In the genomic region with DNA sequence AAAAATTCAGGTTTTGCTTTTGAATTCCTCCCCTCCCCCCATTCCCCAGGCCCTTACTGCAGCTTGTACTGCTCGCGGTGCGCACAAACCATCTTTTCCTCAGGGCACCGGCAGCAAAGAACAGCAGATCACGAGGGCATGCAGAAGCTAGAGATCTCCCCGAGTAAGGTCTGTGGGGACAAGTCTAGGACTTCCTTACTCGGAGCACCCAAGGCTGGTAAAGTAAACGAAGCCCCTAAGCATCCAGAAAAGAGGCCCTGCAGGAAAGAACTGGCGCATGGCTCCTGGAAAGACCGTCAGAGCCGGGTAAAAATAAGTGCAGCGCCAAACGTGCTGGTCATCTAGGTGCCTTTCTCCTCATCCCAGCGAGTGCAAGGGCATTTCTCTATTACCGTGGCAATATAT, we compare ENCODE assay signal across 8 cellular contexts. TPM values are rescaled to one million over a fixed set of nuclear protein-coding genes. Genes with fewer than 3 reads are reported as not detected.
DNase-seq lines count a peak whose midpoint lies in the region; ATAC-seq and TF ChIP-seq lines count a peak whose summit lies in the region.

No MANE protein-coding gene starts in this region.

- peaks cover 11% of the 10 kb centered on the region for H3K4me1 ChIP-seq in testis

- intact Hi-C loops in activated T-helper 1 cell treated with anti-CD3 and anti-CD28 coated beads, Interleukin-12 subunit alpha, Interleukin-12 subunit beta, Interleukin-2, Interleukin-4 antibody, amounts not matched to agents 30 ng/mL and 10 ng/mL and 1 ng/mL, durations not matched to agents 14 hours and 24 hours and 36 hours (cut with micrococcal nuclease), result loop anchor here (1.0 to 10.0 kb wide), 10 partner anchors 14 to 998 kb away; a partner anchor contains a TSS
- intact Hi-C loops in natural killer cell (cut with micrococcal nuclease) (no loop called here), testis (cut with DNase I; ENCODE audit: low total_unique reads) (no loop called here)

- peak overlapping the region; percentile 100 for H3K27ac Mint-ChIP-seq in activated T-helper 1 cell treated with anti-CD3 and anti-CD28 coated beads, Interleukin-12 subunit alpha, Interleukin-12 subunit beta, Interleukin-2, Interleukin-4 antibody, amounts not matched to agents 30 ng/mL and 10 ng/mL and 1 ng/mL, durations not matched to agents 14 hours and 24 hours and 36 hours
- peak overlapping the region; percentile 88 to 95 for H3K27ac Mint-ChIP-seq in natural killer cell

- H3K27me3 ChIP-seq in testis, result no peaks in the 10 kb centered on the region

- no peak for TF ChIP-seq POLR2A in testis (IDR thresholded peaks at IDR 0.05)

- DNase-seq in activated gamma-delta T cell treated with Interleukin-2 at 50 U/mL for 16 hours (peak; percentile 21), activated gamma-delta T cell (lab: John Stamatoyannopoulos, UW) (no peak), NCI-H69 (lab: John Stamatoyannopoulos, UW) (peak; percentile 55), fibroblast of pulmonary artery (ENCODE audit: low read depth) (peak; percentile 52), natural killer cell (no peak), testis (peak; percentile 71)
- peak; percentile 28 for DNase-seq in activated T-helper 1 cell treated with anti-CD3 and anti-CD28 coated beads, Interleukin-12 subunit alpha, Interleukin-12 subunit beta, Interleukin-2, Interleukin-4 antibody, amounts not matched to agents 30 ng/mL and 10 ng/mL and 1 ng/mL, durations not matched to agents 14 hours and 24 hours and 36 hours (ENCODE audit: low spot score)

- TF ChIP-seq CTCF in fibroblast of pulmonary artery (IDR thresholded peaks at IDR 0.05; ENCODE audit: low read length, missing control alignments) (no peak), natural killer cell (IDR thresholded peaks at IDR 0.05) (no peak), testis (IDR thresholded peaks at IDR 0.05) (no peak)

- H3K9me3 ChIP-seq in testis, result no peaks in the 10 kb centered on the region

- H3K36me3 Mint-ChIP-seq in activated T-helper 1 cell treated with anti-CD3 and anti-CD28 coated beads, Interleukin-12 subunit alpha, Interleukin-12 subunit beta, Interleukin-2, Interleukin-4 antibody, amounts not matched to agents 30 ng/mL and 10 ng/mL and 1 ng/mL, durations not matched to agents 14 hours and 24 hours and 36 hours (ENCODE audit: low read depth), result peaks cover 34% of the 10 kb centered on the region
- no peaks in the 10 kb centered on the region for H3K36me3 Mint-ChIP-seq in natural killer cell

- WGBS in testis, 2 donors, result 0 to 1% methylated on average over 12 to 15 of the region's 15 CpGs

- H3K27ac ChIP-seq in testis, result peak overlapping the region; percentile 90 to 93

- no peaks in the 10 kb centered on the region for H3K9me3 Mint-ChIP-seq in activated T-helper 1 cell treated with anti-CD3 and anti-CD28 coated beads, Interleukin-12 subunit alpha, Interleukin-12 subunit beta, Interleukin-2, Interleukin-4 antibody, amounts not matched to agents 30 ng/mL and 10 ng/mL and 1 ng/mL, durations not matched to agents 14 hours and 24 hours and 36 hours
- H3K9me3 Mint-ChIP-seq in natural killer cell, result no peaks in the 10 kb centered on the region

- peak overlapping the region; percentile 95 for H3K4me3 Mint-ChIP-seq in activated T-helper 1 cell treated with anti-CD3 and anti-CD28 coated beads, Interleukin-12 subunit alpha, Interleukin-12 subunit beta, Interleukin-2, Interleukin-4 antibody, amounts not matched to agents 30 ng/mL and 10 ng/mL and 1 ng/mL, durations not matched to agents 14 hours and 24 hours and 36 hours
- peak overlapping the region; percentile 99 for H3K4me3 Mint-ChIP-seq in natural killer cell

- peaks cover 2% of the 10 kb centered on the region for H3K27me3 Mint-ChIP-seq in activated T-helper 1 cell treated with anti-CD3 and anti-CD28 coated beads, Interleukin-12 subunit alpha, Interleukin-12 subunit beta, Interleukin-2, Interleukin-4 antibody, amounts not matched to agents 30 ng/mL and 10 ng/mL and 1 ng/mL, durations not matched to agents 14 hours and 24 hours and 36 hours (ENCODE audit: insufficient read depth)
- H3K27me3 Mint-ChIP-seq in natural killer cell (ENCODE audit: low read depth in 2 of 2), result peaks cover 0 to 3% of the 10 kb centered on the region in 2 donors

- H3K4me3 ChIP-seq in fibroblast of pulmonary artery (replicated peaks; ENCODE audit: low read depth, low read length), result peak overlapping the region; percentile 93
- peak overlapping the region; percentile 85 to 89 for H3K4me3 ChIP-seq in testis

- H3K36me3 ChIP-seq in testis (ENCODE audit: low read depth, missing control alignments), result no peaks in the 10 kb centered on the region

- peaks cover 54% of the 10 kb centered on the region for H3K4me1 Mint-ChIP-seq in activated T-helper 1 cell treated with anti-CD3 and anti-CD28 coated beads, Interleukin-12 subunit alpha, Interleukin-12 subunit beta, Interleukin-2, Interleukin-4 antibody, amounts not matched to agents 30 ng/mL and 10 ng/mL and 1 ng/mL, durations not matched to agents 14 hours and 24 hours and 36 hours (ENCODE audit: low read depth)
- peaks cover 35 to 37% of the 10 kb centered on the region in 2 donors for H3K4me1 Mint-ChIP-seq in natural killer cell

- ATAC-seq in HG02885 (IDR thresholded peaks at IDR 0.05; ENCODE audit: poor library complexity, unreplicated experiment) (peak; percentile 33), natural killer cell (peak in 2 of 3 donors; percentile 10 to 17)

RNA-seq across cellular contexts. Expression of a gene that starts 0.7 kb away (rescaled TPM):
- total RNA-seq in activated T-helper 1 cell treated with anti-CD3 and anti-CD28 coated beads, Interleukin-12 subunit alpha, Interleukin-12 subunit beta, Interleukin-2, Interleukin-4 antibody, amounts not matched to agents 30 ng/mL and 10 ng/mL and 1 ng/mL, durations not matched to agents 14 hours and 24 hours and 36 hours, result 1,359 and 1,451 TPM in 2 replicates
- total RNA-seq in natural killer cell (100 to 1,000 TPM; 116 to 167 (median 125) TPM), testis (100 to 1,000 TPM; 196 to 259 TPM)
- polyA plus RNA-seq in testis (ENCODE audit: insufficient read depth, low read depth, low replicate concordance), result 158 TPM

RNA-seq across cellular contexts. Expression of a gene that starts 52.3 kb away (rescaled TPM):
- total RNA-seq in activated T-helper 1 cell treated with anti-CD3 and anti-CD28 coated beads, Interleukin-12 subunit alpha, Interleukin-12 subunit beta, Interleukin-2, Interleukin-4 antibody, amounts not matched to agents 30 ng/mL and 10 ng/mL and 1 ng/mL, durations not matched to agents 14 hours and 24 hours and 36 hours, result 0.16 TPM in 1 of 2 replicates, not detected in the other
- total RNA-seq in natural killer cell, result not detected
- not detected for total RNA-seq in testis
- not detected for polyA plus RNA-seq in testis (ENCODE audit: insufficient read depth, low read depth, low replicate concordance)

Comparison
In these comparisons a context has a peak if more than half of its experiments do, and no peak if none do; other contexts are left out.
1. DNase-seq: peak in activated gamma-delta T cell treated with Interleukin-2 at 50 U/mL for 16 hours (single experiment), NCI-H69 (single experiment), activated T-helper 1 cell treated with anti-CD3 and anti-CD28 coated beads, Interleukin-12 subunit alpha, Interleukin-12 subunit beta, Interleukin-2, Interleukin-4 antibody, amounts not matched to agents 30 ng/mL and 10 ng/mL and 1 ng/mL, durations not matched to agents 14 hours and 24 hours and 36 hours (single experiment), fibroblast of pulmonary artery (single experiment) and testis (single experiment); none in activated gamma-delta T cell (single experiment) and natural killer cell (single experiment).